Comparison of ENCODE assay signal across 10 cellular contexts in genomic region chr1:172254521-172255222, GRCh38.
A peak's percentile ranks its signal among the peaks of the same experiment; 100 is the strongest.
DNase-seq lines count a peak whose midpoint lies in the region; ATAC-seq and TF ChIP-seq lines count a peak whose summit lies in the region.
"Had no signal": no experiment of that assay in that cellular context is flagged by ENCODE, and none has a peak within 500 bp of the region (broad histone marks: within the 10 kb centered on the region; RNA-seq: fewer than 3 reads in every experiment).

No MANE protein-coding gene starts in this region.

- POLR2A ChIA-PET in RWPE1 (lab: Yijun Ruan, JAX; ENCODE audit: low non-redundant PET), result no interaction called here

- no peak overlapping the region for H3K4me3 ChIP-seq in epithelial cell of esophagus (ENCODE audit: low read length)

- H3K4me3 Mint-ChIP-seq in activated T-cell treated with anti-CD3 and anti-CD28 coated beads, Interleukin-2, amount 50 U/mL, for 24 hours, result no peak overlapping the region
- H3K4me3 Mint-ChIP-seq in stimulated activated naive CD8-positive, alpha-beta T cell treated with anti-CD3 and anti-CD28 coated beads, Interleukin-15, amount 100 ng/mL, for 72 hours, result peak overlapping the region in 1 of 2 donors; percentile 34

- peaks cover 3% of the 10 kb centered on the region for H3K9me3 Mint-ChIP-seq in activated T-cell treated with anti-CD3 and anti-CD28 coated beads, Interleukin-2, amount 50 U/mL, for 24 hours
- peaks cover 7 to 20% of the 10 kb centered on the region in 2 donors for H3K9me3 Mint-ChIP-seq in stimulated activated naive CD8-positive, alpha-beta T cell treated with anti-CD3 and anti-CD28 coated beads, Interleukin-15, amount 100 ng/mL, for 72 hours

- no peaks in the 10 kb centered on the region for H3K27me3 Mint-ChIP-seq in activated T-cell treated with anti-CD3 and anti-CD28 coated beads, Interleukin-2, amount 50 U/mL, for 24 hours
- H3K27me3 Mint-ChIP-seq in stimulated activated naive CD8-positive, alpha-beta T cell treated with anti-CD3 and anti-CD28 coated beads, Interleukin-15, amount 100 ng/mL, for 72 hours, result no peaks in the 10 kb centered on the region

- peaks cover 24% of the 10 kb centered on the region for H3K4me1 Mint-ChIP-seq in activated T-cell treated with anti-CD3 and anti-CD28 coated beads, Interleukin-2, amount 50 U/mL, for 24 hours (ENCODE audit: low read depth)
- H3K4me1 Mint-ChIP-seq in stimulated activated naive CD8-positive, alpha-beta T cell treated with anti-CD3 and anti-CD28 coated beads, Interleukin-15, amount 100 ng/mL, for 72 hours, result peaks cover 22% of the 10 kb centered on the region

- no peak overlapping the region for H3K27ac ChIP-seq in RWPE1
- H3K27ac ChIP-seq: WERI-Rb-1 had no signal

- TF ChIP-seq CTCF in RWPE1 (conservative IDR thresholded peaks at IDR 0.05; ENCODE audit: low read depth), result no peak
- no peak for TF ChIP-seq CTCF in epithelial cell of esophagus (IDR thresholded peaks at IDR 0.05; ENCODE audit: insufficient read depth, low read depth, low read length, missing control alignments)

- peak overlapping the region; percentile 31 for H3K27ac Mint-ChIP-seq in activated T-cell treated with anti-CD3 and anti-CD28 coated beads, Interleukin-2, amount 50 U/mL, for 24 hours
- peak overlapping the region in 1 of 2 donors; percentile 47 for H3K27ac Mint-ChIP-seq in stimulated activated naive CD8-positive, alpha-beta T cell treated with anti-CD3 and anti-CD28 coated beads, Interleukin-15, amount 100 ng/mL, for 72 hours

- DNase-seq in activated T-cell treated with anti-CD3 and anti-CD28 coated beads, Interleukin-2, amount 50 U/mL, for 24 hours, result no peak
- no peak for DNase-seq in activated T-cell treated with anti-CD3 and anti-CD28 coated beads, Interleukin-2, amount 50 U/mL, for 48 hours
- DNase-seq in RWPE1 (ENCODE audit: low spot score), result peak; percentile 71
- peak; percentile 84 for DNase-seq in epithelial cell of esophagus (ENCODE audit: low read depth)
- DNase-seq in stimulated activated naive CD8-positive, alpha-beta T cell treated with anti-CD3 and anti-CD28 coated beads, Interleukin-15, amount 100 ng/mL, for 72 hours, result no peak
- DNase-seq in stimulated activated CD4-positive, alpha-beta T cell treated with anti-CD3 and anti-CD28 coated beads, Interleukin-4, amount 100 ng/mL, for 1 hour, result no peak
- DNase-seq: Caco-2, WERI-Rb-1 had no signal

- peaks cover under 1% of the 10 kb centered on the region for H3K36me3 Mint-ChIP-seq in activated T-cell treated with anti-CD3 and anti-CD28 coated beads, Interleukin-2, amount 50 U/mL, for 24 hours (ENCODE audit: low read depth)

- CTCF ChIA-PET in RWPE1 (lab: Yijun Ruan, JAX), result interaction anchor here (0.6 to 0.7 kb wide), 2 partner anchors 234 to 491 kb away, joined by 3 to 4 read pairs; no protein-coding TSS in a partner anchor

- peak; percentile 35 for ATAC-seq in stimulated activated naive CD8-positive, alpha-beta T cell treated with anti-CD3 and anti-CD28 coated beads, Interleukin-15, amount 100 ng/mL, for 72 hours
- ATAC-seq in GM21381 (IDR thresholded peaks at IDR 0.05; ENCODE audit: unreplicated experiment), result no peak
- no peak for ATAC-seq in GM21447 (IDR thresholded peaks at IDR 0.05; ENCODE audit: unreplicated experiment)

Comparison
In these comparisons a context has a peak if more than half of its experiments do, and no peak if none do; other contexts are left out.
1. DNase-seq: peak in RWPE1 (single experiment) and epithelial cell of esophagus (single experiment); none in activated T-cell treated with anti-CD3 and anti-CD28 coated beads, Interleukin-2, amount 50 U/mL, for 24 hours (single experiment), activated T-cell treated with anti-CD3 and anti-CD28 coated beads, Interleukin-2, amount 50 U/mL, for 48 hours (0 of 2), stimulated activated naive CD8-positive, alpha-beta T cell treated with anti-CD3 and anti-CD28 coated beads, Interleukin-15, amount 100 ng/mL, for 72 hours (0 of 2) and stimulated activated CD4-positive, alpha-beta T cell treated with anti-CD3 and anti-CD28 coated beads, Interleukin-4, amount 100 ng/mL, for 1 hour (single experiment).